ENCODE assay signal across 27 cellular contexts in genomic region chr7:78386520-78386919, GRCh38.
"Had no signal": no experiment of that assay in that cellular context is flagged by ENCODE, and none has a peak within 500 bp of the region (broad histone marks: within the 10 kb centered on the region; RNA-seq: fewer than 3 reads in every experiment).

No MANE protein-coding gene starts in this region.

- ATAC-seq: activated CD4-positive, CD25-positive, alpha-beta regulatory T cell treated with anti-CD3 and anti-CD28 coated beads, Interleukin-2, amount 50 U/mL, for 24 hours; activated CD8-positive, alpha-beta T cell treated with anti-CD3 and anti-CD28 coated beads for 36 hours; activated T-cell treated with anti-CD3 and anti-CD28 coated beads, Interleukin-2, amount 50 U/mL, for 4 hours; activated T-helper 17 cell treated with anti-CD3 and anti-CD28 coated beads, Interleukin-2, amount 50 U/mL, for 72 hours; T-helper 17 cell had no signal

- H3K4me3 ChIP-seq: colonic mucosa, esophagus squamous epithelium had no signal

- H3K4me1 ChIP-seq: colonic mucosa, esophagus squamous epithelium had no signal

- H3K27me3 ChIP-seq: brain microvascular endothelial cell, colonic mucosa, esophagus squamous epithelium had no signal

- H3K36me3 ChIP-seq: brain microvascular endothelial cell, colonic mucosa, esophagus squamous epithelium, WERI-Rb-1 had no signal

- H3K9me3 ChIP-seq: colonic mucosa, esophagus squamous epithelium had no signal

- DNase-seq: activated B cell treated with CpG ODN at 0.5 μM for 24 hours; activated CD4-positive, alpha-beta T cell treated with anti-CD3 and anti-CD28 coated beads for 48 hours; activated CD4-positive, alpha-beta T cell treated with anti-CD3 and anti-CD28 coated beads, Interleukin-2, amount 50 U/mL, for 1 hour; activated CD4-positive, alpha-beta T cell treated with anti-CD3 and anti-CD28 coated beads, Interleukin-2, amount 50 U/mL, for 48 hours; activated CD8-positive, alpha-beta memory T cell treated with anti-CD3 and anti-CD28 coated beads for 24 hours; activated CD8-positive, alpha-beta T cell treated with anti-CD3 and anti-CD28 coated beads for 36 hours; activated effector memory CD4-positive, alpha-beta T cell treated with Interleukin-2 at 50 U/mL for 16 hours; activated gamma-delta T cell treated with Interleukin-2 at 50 U/mL for 16 hours; activated naive CD4-positive, alpha-beta T cell treated with anti-CD3 and anti-CD28 coated beads, Interleukin-2, amount 50 U/mL, for 16 hours; activated naive CD4-positive, alpha-beta T cell treated with Interleukin-2 at 50 U/mL for 16 hours; activated T-cell treated with anti-CD3 and anti-CD28 coated beads, Interleukin-2, amount 50 U/mL, for 4 hours; amniotic stem cell; anterior cingulate cortex; brain microvascular endothelial cell; central memory CD4-positive, alpha-beta T cell; cerebellar nuclear complex; colonic mucosa; effector CD8-positive, alpha-beta T cell; esophagus squamous epithelium; glutamatergic neuron; T-helper 1 cell; T-helper 17 cell; T1000; WERI-Rb-1 had no signal

- H3K27ac ChIP-seq: brain microvascular endothelial cell, colonic mucosa, epithelial cell of prostate, esophagus squamous epithelium, WERI-Rb-1 had no signal
